Comparison of ENCODE assay signal across 8 cellular contexts in the genomic region with DNA sequence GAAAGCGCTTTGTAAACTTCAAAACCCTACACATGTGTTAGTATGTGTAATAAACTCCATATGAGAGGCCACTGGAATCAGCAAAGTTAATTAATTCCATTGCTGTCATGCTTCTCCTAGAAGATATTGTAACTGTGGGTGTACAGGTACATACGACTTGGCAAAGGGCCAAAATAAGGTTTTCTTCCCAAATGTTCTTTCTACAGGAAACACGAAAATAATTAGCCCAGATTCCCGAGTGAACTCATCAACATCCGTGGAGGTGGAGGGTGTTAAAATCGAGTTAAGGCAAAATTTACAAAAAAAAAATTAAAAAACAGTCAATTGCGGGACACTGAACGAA. TPM values are rescaled to one million over a fixed set of nuclear protein-coding genes. Genes with fewer than 3 reads are reported as not detected.
A peak's percentile ranks its signal among the peaks of the same experiment; 100 is the strongest.
DNase-seq lines count a peak whose midpoint lies in the region; ATAC-seq, FAIRE-seq and TF ChIP-seq lines count a peak whose summit lies in the region.

No MANE protein-coding gene starts in this region.

- TF ChIP-seq EP300 in GM12878 (IDR thresholded peaks at IDR 0.05; ENCODE audit: borderline replicate concordance in 1 of 2, control insufficient read depth in 1 of 2, low read depth in 2 of 2, low read length in 2 of 2): no peak

- H4K20me1 ChIP-seq in GM12878 (ENCODE audit: control insufficient read depth, insufficient read depth): no peaks in the 10 kb centered on the region

- peaks cover 4% of the 10 kb centered on the region; the same call in 2 of the 3 replicates for H3K9me3 ChIP-seq in GM12878 (replicated peaks; ENCODE audit: control insufficient read depth, insufficient read depth, low read length)
- no peaks in the 10 kb centered on the region for H3K9me3 ChIP-seq in thymus (ENCODE audit: control insufficient read depth)

- SMC1A ChIA-PET in GM12878 (lab: Charles Lee; ENCODE audit: uncharacterized antibody, unreplicated experiment): interaction anchor here (0.6 to 0.8 kb wide), 2 partner anchors 122 to 335 kb away, joined by 3 to 4 read pairs; no protein-coding TSS in a partner anchor

- H3K36me3 ChIP-seq in GM12878 (ENCODE audit: control insufficient read depth in 2 of 2, insufficient read depth in 2 of 2, low read length in 1 of 2) (no peaks in the 10 kb centered on the region), thymus (ENCODE audit: control insufficient read depth, insufficient read depth) (no peaks in the 10 kb centered on the region)

- no peak for TF ChIP-seq CTCF in GM12878 (IDR thresholded peaks at IDR 0.05 in 2 of 3, conservative IDR thresholded peaks at IDR 0.05 in 1 of 3; ENCODE audit: control insufficient read depth in 2 of 3, extremely low read depth in 1 of 3, insufficient read depth in 1 of 3, low read depth in 3 of 3, low read length in 3 of 3)

- RAD21 ChIA-PET in GM12878 (lab: Charles Lee; ENCODE audit: unreplicated experiment): interaction anchor here (1.0 to 1.2 kb wide), 3 partner anchors 331 to 335 kb away, joined by 3 to 4 read pairs (median 4); no protein-coding TSS in a partner anchor

- H3K27me3 ChIP-seq in GM12878 (replicated peaks in 1 of 2; ENCODE audit: control insufficient read depth in 2 of 2, insufficient read depth in 2 of 2, low read length in 1 of 2): no peaks in the 10 kb centered on the region
- H3K27me3 ChIP-seq in thymus (ENCODE audit: control insufficient read depth, insufficient read depth): no peaks in the 10 kb centered on the region

- FAIRE-seq in GM12878 (lab: Jason Lieb, UNC): no peak

- H3K4me2 ChIP-seq in GM12878 (ENCODE audit: control insufficient read depth, insufficient read depth): peak overlapping the region; percentile 19

- peak; percentile 11 for ATAC-seq in Right ventricle myocardium superior (ENCODE audit: poor library complexity)
- ATAC-seq in Right ventricle myocardium inferior: no peak
- 0 out of 3 replicates have a peak, but pooled peaks have one; percentile 7 for ATAC-seq in GM12878
- ATAC-seq in left lobe of liver: peak; percentile 51

- peaks cover 4% of the 10 kb centered on the region for H3K4me1 ChIP-seq in GM12878 (ENCODE audit: control insufficient read depth, insufficient read depth, low read length)
- peaks cover 3% of the 10 kb centered on the region for H3K4me1 ChIP-seq in thymus (ENCODE audit: control insufficient read depth, insufficient read depth, low read length)

- CTCF ChIA-PET in GM12878 (lab: Yijun Ruan, JAX): interaction anchor here (0.6 to 1.3 kb wide), 3 partner anchors 205 to 336 kb away, joined by 3 to 6 read pairs (median 4); no protein-coding TSS in a partner anchor

- H3K79me2 ChIP-seq in GM12878 (ENCODE audit: control insufficient read depth, insufficient read depth, low read length): peaks cover 56% of the 10 kb centered on the region

- H3K4me3 ChIP-seq in GM12878: peak overlapping the region; percentile 90
- H3K4me3 ChIP-seq in thymus (ENCODE audit: low read length): peak overlapping the region; percentile 69

- WGBS in GM12878 (ENCODE audit: insufficient coverage, insufficient replicate concordance, low lambda C conversion rate, missing lambda C conversion rate): 7% methylated on average over 6 of the region's 8 CpGs
- 8% methylated on average over 8 of the region's 8 CpGs for WGBS in thymus

- in situ Hi-C loops in GM12878 (cut with MboI): loop anchor here (5.0 kb wide), 1 partner anchor 333 kb away; no protein-coding TSS in a partner anchor

- POLR2A ChIA-PET in GM12878 (lab: Charles Lee): interaction anchor here (0.7 to 1.0 kb wide), 2 partner anchors 15 to 31 kb away, joined by 3 to 5 read pairs; no protein-coding TSS in a partner anchor

- TF ChIP-seq RAD21 in GM12878 (IDR thresholded peaks at IDR 0.05; ENCODE audit: insufficient read depth, low read depth, low read length): no peak

- peak overlapping the region; percentile 96 for H3K9ac ChIP-seq in GM12878 (ENCODE audit: control insufficient read depth, insufficient read depth, low read length)

- peak overlapping the region; percentile 99 for H2AFZ ChIP-seq in GM12878 (ENCODE audit: control insufficient read depth, low read depth, low read length)

- BruUV-seq in GM12878 (replicated peaks; lab: Mats Ljungman, UMichigan): no TSS peak

- H3K27ac ChIP-seq in GM12878 (ENCODE audit: control insufficient read depth, insufficient read depth) (peak overlapping the region; percentile 97), thymus (ENCODE audit: low read depth) (no peak overlapping the region)

- DNase-seq in Right ventricle myocardium superior (no peak), Right ventricle myocardium inferior (ENCODE audit: missing footprints) (no peak), NCI-H146 treated with DMSO at 0.1 percent for 48 hours (lab: John Stamatoyannopoulos, UW; ENCODE audit: unreplicated experiment) (peak; percentile 72), GM12878 (ENCODE audit: low read depth, low spot score) (no peak), left lobe of liver (ENCODE audit: low spot score) (no peak), putamen (ENCODE audit: low spot score) (no peak)
- DNase-seq in activated CD4-positive, CD25-positive, alpha-beta regulatory T cell (lab: John Stamatoyannopoulos, UW): no peak

- intact Hi-C loops in Right ventricle myocardium superior (cut with DNase I): no loop called here
- intact Hi-C loops in Right ventricle myocardium inferior (cut with DNase I): no loop called here
- intact Hi-C loops in GM12878 (cut with micrococcal nuclease; ENCODE audit: unreplicated experiment): loop anchor here (2.0 kb wide), 1 partner anchor 332 kb away; no protein-coding TSS in a partner anchor

- no peak for TF ChIP-seq POLR2A in GM12878 (IDR thresholded peaks at IDR 0.05; ENCODE audit: low read depth, low read length)

TF ChIP-seq in GM12878, 131 proteins besides CTCF, POLR2A, EP300 and RAD21:
- TF ChIP-seq, protein P1, sequence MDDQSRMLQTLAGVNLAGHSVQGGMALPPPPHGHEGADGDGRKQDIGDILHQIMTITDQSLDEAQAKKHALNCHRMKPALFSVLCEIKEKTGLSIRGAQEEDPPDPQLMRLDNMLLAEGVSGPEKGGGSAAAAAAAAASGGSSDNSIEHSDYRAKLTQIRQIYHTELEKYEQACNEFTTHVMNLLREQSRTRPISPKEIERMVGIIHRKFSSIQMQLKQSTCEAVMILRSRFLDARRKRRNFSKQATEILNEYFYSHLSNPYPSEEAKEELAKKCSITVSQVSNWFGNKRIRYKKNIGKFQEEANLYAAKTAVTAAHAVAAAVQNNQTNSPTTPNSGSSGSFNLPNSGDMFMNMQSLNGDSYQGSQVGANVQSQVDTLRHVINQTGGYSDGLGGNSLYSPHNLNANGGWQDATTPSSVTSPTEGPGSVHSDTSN (IDR thresholded peaks at IDR 0.05; ENCODE audit: insufficient replicate concordance, low read depth, low read length): no peak
- TF ChIP-seq, protein P2, sequence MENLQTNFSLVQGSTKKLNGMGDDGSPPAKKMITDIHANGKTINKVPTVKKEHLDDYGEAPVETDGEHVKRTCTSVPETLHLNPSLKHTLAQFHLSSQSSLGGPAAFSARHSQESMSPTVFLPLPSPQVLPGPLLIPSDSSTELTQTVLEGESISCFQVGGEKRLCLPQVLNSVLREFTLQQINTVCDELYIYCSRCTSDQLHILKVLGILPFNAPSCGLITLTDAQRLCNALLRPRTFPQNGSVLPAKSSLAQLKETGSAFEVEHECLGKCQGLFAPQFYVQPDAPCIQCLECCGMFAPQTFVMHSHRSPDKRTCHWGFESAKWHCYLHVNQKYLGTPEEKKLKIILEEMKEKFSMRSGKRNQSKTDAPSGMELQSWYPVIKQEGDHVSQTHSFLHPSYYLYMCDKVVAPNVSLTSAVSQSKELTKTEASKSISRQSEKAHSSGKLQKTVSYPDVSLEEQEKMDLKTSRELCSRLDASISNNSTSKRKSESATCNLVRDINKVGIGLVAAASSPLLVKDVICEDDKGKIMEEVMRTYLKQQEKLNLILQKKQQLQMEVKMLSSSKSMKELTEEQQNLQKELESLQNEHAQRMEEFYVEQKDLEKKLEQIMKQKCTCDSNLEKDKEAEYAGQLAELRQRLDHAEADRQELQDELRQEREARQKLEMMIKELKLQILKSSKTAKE (IDR thresholded peaks at IDR 0.05; ENCODE audit: low read depth, poor library complexity, severe bottlenecking): peak; percentile 86
- TF ChIP-seq CREM (IDR thresholded peaks at IDR 0.05; ENCODE audit: low read depth): no peak
- peak; percentile 99 for TF ChIP-seq SMAD1 (IDR thresholded peaks at IDR 0.05; ENCODE audit: low read depth, partially characterized antibody)

RNA-seq across cellular contexts. Expression of a gene that starts 0.6 kb away (rescaled TPM):
- 10.8 TPM for total RNA-seq in Right ventricle myocardium superior
- total RNA-seq in Right ventricle myocardium inferior: 10.4 TPM
- 140 and 175 TPM in 2 replicates for total RNA-seq in GM12878 (2013; cell fraction: nucleolus; rRNA removed)
- 37.4 and 55.3 TPM in 2 replicates for total RNA-seq in GM12878 (2014; rRNA removed)
- total RNA-seq in GM12878 (2014; rRNA removed; fragmentation: Illumina TruSeq; extraction: Trizol): 39.8 and 41.2 TPM in 2 replicates
- total RNA-seq in GM12878 (2021): 30.8 and 31.5 TPM in 2 replicates
- polyA plus RNA-seq in GM12878 (2011; ENCODE audit: low read depth): 11.9 TPM
- 90.5 and 153 TPM in 2 replicates for polyA plus RNA-seq in GM12878 (2011; rRNA removed)
- polyA plus RNA-seq in GM12878 (2011; cell fraction: cytosol; rRNA removed): 23.6 and 23.9 TPM in 2 replicates
- 170 and 181 TPM in 2 replicates for polyA plus RNA-seq in GM12878 (2011; cell fraction: nucleus; rRNA removed)
- 20.5 and 27.9 TPM in 2 replicates for polyA plus RNA-seq in GM12878 (2012)
- polyA plus RNA-seq in GM12878 (2014; fragmentation: Illumina TruSeq; extraction: Trizol): 34.8 and 47.4 TPM in 2 replicates
- polyA plus RNA-seq in GM12878 (2014; fragmentation: Nextera tagmentation; extraction: Ambion mirVana): 10 to 100 TPM; 69.1 to 74.9 TPM
- 38.2 and 50.9 TPM in 2 replicates for polyA plus RNA-seq in GM12878 (2014; rRNA removed)
- polyA plus RNA-seq in GM12878 (2016; fragmentation: Nextera tagmentation; extraction: Ambion mirVana): 10 to 100 TPM; 53.8 to 54.1 TPM
- 36.8 and 67.5 TPM in 2 replicates for polyA minus RNA-seq in GM12878 (2011; rRNA and poly(A)+ RNA removed)
- polyA minus RNA-seq in GM12878 (2011; cell fraction: cytosol; rRNA and poly(A)+ RNA removed): 23.7 and 25.3 TPM in 2 replicates
- polyA minus RNA-seq in GM12878 (2011; cell fraction: nucleus; rRNA and poly(A)+ RNA removed): 65.2 and 82.7 TPM in 2 replicates
- 8.8 TPM for total RNA-seq in left lobe of liver
- 29.4 TPM for polyA plus RNA-seq in thymus
